Comparison of ENCODE assay signal across 1 cellular context in genomic region chr4:76867880-76868655, GRCh38.
TF ChIP-seq lines count a peak whose summit lies in the region.

No MANE protein-coding gene starts in this region.

TF ChIP-seq in H1, 55 proteins besides CTCF, POLR2A, EP300 and RAD21:
- TF ChIP-seq ATF2 (IDR thresholded peaks at IDR 0.05; ENCODE audit: low read length) (no peak), MAFK (IDR thresholded peaks at IDR 0.05; ENCODE audit: low read depth, low read length) (peak; percentile 17; the same call in 1 of the 2 replicates), CHD2 (IDR thresholded peaks at IDR 0.05; ENCODE audit: low read length) (no peak)
